In the genomic region with DNA sequence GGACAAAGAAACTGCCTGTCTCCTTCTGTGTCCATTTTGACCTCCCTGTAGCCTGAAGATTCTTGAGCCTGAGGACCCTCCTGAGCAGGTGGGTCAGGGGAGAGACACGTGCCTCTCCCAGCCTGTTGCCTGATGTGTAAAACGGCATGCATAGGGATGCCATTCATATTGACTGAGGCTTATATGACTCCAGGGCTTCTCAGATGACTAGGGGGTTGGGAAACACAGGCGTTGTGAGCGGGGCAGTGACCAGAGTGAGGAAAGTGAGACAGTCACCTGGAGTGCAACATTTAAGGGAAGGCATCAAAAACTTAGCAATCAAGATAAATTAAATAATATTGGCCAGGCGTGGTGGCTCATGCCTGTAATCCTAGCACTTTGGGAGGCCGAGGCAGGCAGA, we compare ENCODE assay signal across 2 cellular contexts.
TF ChIP-seq lines count a peak whose summit lies in the region.

No MANE protein-coding gene starts in this region.

TF ChIP-seq in HCT116, 20 proteins besides CTCF, POLR2A, EP300 and RAD21:
- TF ChIP-seq SIN3A (IDR thresholded peaks at IDR 0.05; ENCODE audit: low read depth) (no peak), YY1 (IDR thresholded peaks at IDR 0.05; ENCODE audit: extremely low read depth, insufficient replicate concordance, low read depth, low read length) (no peak), EZH2phosphoT487 (IDR thresholded peaks at IDR 0.05; ENCODE audit: borderline replicate concordance) (no peak), ELF1 (IDR thresholded peaks at IDR 0.05; ENCODE audit: borderline replicate concordance, low read depth) (no peak), POLR2AphosphoS5 (IDR thresholded peaks at IDR 0.05; ENCODE audit: low read depth, low read length) (no peak), SRF (IDR thresholded peaks at IDR 0.05; ENCODE audit: low read depth) (no peak), EGR1 (IDR thresholded peaks at IDR 0.05; ENCODE audit: low read depth) (no peak)
- TF ChIP-seq, protein P1, sequence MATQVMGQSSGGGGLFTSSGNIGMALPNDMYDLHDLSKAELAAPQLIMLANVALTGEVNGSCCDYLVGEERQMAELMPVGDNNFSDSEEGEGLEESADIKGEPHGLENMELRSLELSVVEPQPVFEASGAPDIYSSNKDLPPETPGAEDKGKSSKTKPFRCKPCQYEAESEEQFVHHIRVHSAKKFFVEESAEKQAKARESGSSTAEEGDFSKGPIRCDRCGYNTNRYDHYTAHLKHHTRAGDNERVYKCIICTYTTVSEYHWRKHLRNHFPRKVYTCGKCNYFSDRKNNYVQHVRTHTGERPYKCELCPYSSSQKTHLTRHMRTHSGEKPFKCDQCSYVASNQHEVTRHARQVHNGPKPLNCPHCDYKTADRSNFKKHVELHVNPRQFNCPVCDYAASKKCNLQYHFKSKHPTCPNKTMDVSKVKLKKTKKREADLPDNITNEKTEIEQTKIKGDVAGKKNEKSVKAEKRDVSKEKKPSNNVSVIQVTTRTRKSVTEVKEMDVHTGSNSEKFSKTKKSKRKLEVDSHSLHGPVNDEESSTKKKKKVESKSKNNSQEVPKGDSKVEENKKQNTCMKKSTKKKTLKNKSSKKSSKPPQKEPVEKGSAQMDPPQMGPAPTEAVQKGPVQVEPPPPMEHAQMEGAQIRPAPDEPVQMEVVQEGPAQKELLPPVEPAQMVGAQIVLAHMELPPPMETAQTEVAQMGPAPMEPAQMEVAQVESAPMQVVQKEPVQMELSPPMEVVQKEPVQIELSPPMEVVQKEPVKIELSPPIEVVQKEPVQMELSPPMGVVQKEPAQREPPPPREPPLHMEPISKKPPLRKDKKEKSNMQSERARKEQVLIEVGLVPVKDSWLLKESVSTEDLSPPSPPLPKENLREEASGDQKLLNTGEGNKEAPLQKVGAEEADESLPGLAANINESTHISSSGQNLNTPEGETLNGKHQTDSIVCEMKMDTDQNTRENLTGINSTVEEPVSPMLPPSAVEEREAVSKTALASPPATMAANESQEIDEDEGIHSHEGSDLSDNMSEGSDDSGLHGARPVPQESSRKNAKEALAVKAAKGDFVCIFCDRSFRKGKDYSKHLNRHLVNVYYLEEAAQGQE (IDR thresholded peaks at IDR 0.05; ENCODE audit: low read depth) = no peak
- TF ChIP-seq, protein P2, sequence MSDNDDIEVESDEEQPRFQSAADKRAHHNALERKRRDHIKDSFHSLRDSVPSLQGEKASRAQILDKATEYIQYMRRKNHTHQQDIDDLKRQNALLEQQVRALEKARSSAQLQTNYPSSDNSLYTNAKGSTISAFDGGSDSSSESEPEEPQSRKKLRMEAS (IDR thresholded peaks at IDR 0.05) = no peak
TF ChIP-seq in HCT116: peak in this region for 0.

TF ChIP-seq in K562, 482 proteins besides CTCF, POLR2A, EP300 and RAD21:
- no peak for TF ChIP-seq MBD2 (IDR thresholded peaks at IDR 0.05; ENCODE audit: borderline replicate concordance, low read depth)
- no peak for TF ChIP-seq TFAM (CRISPR knock-in tag; conservative IDR thresholded peaks at IDR 0.05)
